ENCODE assay signal across 8 cellular contexts in the genomic region with DNA sequence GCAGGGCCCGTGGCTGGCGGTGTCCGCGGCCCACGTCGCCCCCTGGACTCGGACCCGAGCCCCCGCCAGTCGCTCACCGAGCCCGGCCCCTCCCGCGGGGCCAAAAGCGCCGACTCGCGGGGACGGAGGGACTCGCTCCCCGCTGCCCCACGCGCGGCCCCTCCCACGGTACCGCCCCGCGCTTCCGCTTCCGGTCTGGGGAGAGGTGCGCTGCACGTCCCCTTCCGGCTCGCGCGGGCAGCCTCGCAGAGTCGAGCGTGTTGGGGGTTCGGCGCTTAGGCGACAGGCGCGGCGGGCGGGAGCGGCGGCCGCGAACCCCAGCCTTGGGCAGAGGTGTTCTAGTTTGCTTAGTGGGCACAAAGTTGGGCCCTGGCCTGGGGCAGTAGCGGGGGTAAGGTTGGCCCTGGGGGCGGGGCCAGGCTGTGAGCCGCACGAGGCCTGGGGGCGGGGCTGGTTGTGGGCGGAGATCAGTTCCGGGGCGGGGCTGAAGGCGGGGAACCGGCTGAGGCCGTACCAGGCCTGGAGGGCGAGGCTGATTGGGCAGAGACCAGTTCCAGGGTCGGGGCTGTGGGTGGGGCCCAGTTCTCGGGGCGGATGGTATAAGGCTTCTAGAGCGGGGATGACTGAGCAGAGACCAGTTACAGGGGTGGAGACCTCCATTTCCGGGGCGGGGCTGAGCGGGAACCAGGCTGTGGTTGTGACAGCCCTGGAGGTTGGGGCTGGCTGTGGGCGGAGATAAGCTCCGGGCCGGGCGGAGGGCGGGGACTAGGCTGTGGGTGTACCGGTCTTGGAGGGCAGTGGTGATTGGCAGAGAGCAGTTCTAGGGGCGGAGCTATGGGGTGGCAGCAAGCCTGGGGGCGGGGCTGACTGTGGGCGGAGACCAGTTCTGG. TPM values are rescaled to one million over a fixed set of nuclear protein-coding genes. Genes with fewer than 3 reads are reported as not detected.
A peak's percentile ranks its signal among the peaks of the same experiment; 100 is the strongest.
DNase-seq lines count a peak whose midpoint lies in the region; ATAC-seq and TF ChIP-seq lines count a peak whose summit lies in the region.

TSS of gene MBD3L1 (plus strand) at position 246 of the 890 bp plus-strand sequence. CDS start 10,302 bp downstream, outside the sequence.
TSS of gene ZNF558 (minus strand) at position 173 of the 890 bp plus-strand sequence. CDS start 9,645 bp downstream, outside the sequence.

- peak within 1 kb of the TSS; percentile 91 to 94 for H3K27ac ChIP-seq in right atrium auricular region
- peak within 1 kb of the TSS; percentile 86 for H3K27ac ChIP-seq in vagina

- H3K4me1 ChIP-seq in right atrium auricular region (peaks cover 0 to 16% of the 10 kb centered on the region in 2 donors), vagina (peaks cover 8% of the 10 kb centered on the region)

- H3K36me3 Mint-ChIP-seq in T-helper 17 cell (ENCODE audit: low read depth), result no peaks in the 10 kb centered on the region

- TF ChIP-seq CTCF in GM12872 (IDR thresholded peaks at IDR 0.05; ENCODE audit: insufficient read depth, low read depth, low read length), result 0 out of 3 replicates have a peak, but pooled peaks have one; percentile 24
- peak; percentile 26 to 64 for TF ChIP-seq CTCF in right atrium auricular region (IDR thresholded peaks at IDR 0.05)
- peak in 1 of 3 experiments; percentile 17 for TF ChIP-seq CTCF in vagina (IDR thresholded peaks at IDR 0.05)

- H3K4me3 ChIP-seq in right atrium auricular region, result peak within 1 kb of the TSS; percentile 73 to 93
- H3K4me3 ChIP-seq in vagina, result peak within 1 kb of the TSS; percentile 51 to 84

- peak within 1 kb of the TSS; percentile 89 for H3K27ac Mint-ChIP-seq in T-helper 17 cell

- DNase-seq in NCI-H1417 treated with DMSO at 0.1 percent for 48 hours (lab: John Stamatoyannopoulos, UW) (peak; percentile 88), T-helper 17 cell (peak; percentile 98 to 99 (median 99)), anterior cingulate cortex (lab: John Stamatoyannopoulos, UW) (peak; percentile 85 to 100 (median 98)), right atrium auricular region (ENCODE audit: low spot score) (peak; percentile 99), pulmonary artery endothelial cell (ENCODE audit: low read depth, low spot score) (peak; percentile 76), vagina (ENCODE audit: extremely low spot score in 2 of 2) (peak in 1 of 2 donors; percentile 98)

- TF ChIP-seq POLR2A in vagina (IDR thresholded peaks at IDR 0.05), result peak in 1 of 2 donors; percentile 59

- H3K27me3 ChIP-seq in right atrium auricular region, result no peaks in the 10 kb centered on the region
- H3K27me3 ChIP-seq in vagina, result no peaks in the 10 kb centered on the region

- ATAC-seq in HG02763 (IDR thresholded peaks at IDR 0.05; ENCODE audit: unreplicated experiment) (peak; percentile 85), T-helper 17 cell (peak; percentile 89)

- H3K27me3 Mint-ChIP-seq in T-helper 17 cell, result no peaks in the 10 kb centered on the region

- H3K9me3 ChIP-seq in T-helper 17 cell (ENCODE audit: control insufficient read depth, low read length, poor library complexity, severe bottlenecking) (no peaks in the 10 kb centered on the region), right atrium auricular region (no peaks in the 10 kb centered on the region), vagina (no peaks in the 10 kb centered on the region)

- H3K36me3 ChIP-seq in right atrium auricular region, result peaks cover 10% of the 10 kb centered on the region
- peaks cover 0 to 3% of the 10 kb centered on the region in 2 donors for H3K36me3 ChIP-seq in vagina

- peak within 1 kb of the TSS; percentile 89 for H3K4me3 Mint-ChIP-seq in T-helper 17 cell

- peaks cover 21% of the 10 kb centered on the region for H3K4me1 Mint-ChIP-seq in T-helper 17 cell

- intact Hi-C loops in vagina (cut with DNase I), result loop anchor here (5.0 kb wide), 1 partner anchor 960 kb away; no protein-coding TSS in a partner anchor

RNA-seq across cellular contexts. Expression of gene MBD3L1, which starts in this region (rescaled TPM):
- total RNA-seq in T-helper 17 cell, result not detected
- total RNA-seq in right atrium auricular region, result not detected
- not detected in 2 replicates for total RNA-seq in pulmonary artery endothelial cell
- not detected for total RNA-seq in vagina

RNA-seq across cellular contexts. Expression of gene ZNF558, which starts in this region (rescaled TPM):
- total RNA-seq in T-helper 17 cell (10 to 100 TPM; 22.1 to 27.0 TPM), right atrium auricular region (10 to 100 TPM; 14.5 to 16.8 TPM), pulmonary artery endothelial cell (3.8 and 9.2 TPM in 2 replicates), vagina (23.8 TPM)
